In the genomic region with DNA sequence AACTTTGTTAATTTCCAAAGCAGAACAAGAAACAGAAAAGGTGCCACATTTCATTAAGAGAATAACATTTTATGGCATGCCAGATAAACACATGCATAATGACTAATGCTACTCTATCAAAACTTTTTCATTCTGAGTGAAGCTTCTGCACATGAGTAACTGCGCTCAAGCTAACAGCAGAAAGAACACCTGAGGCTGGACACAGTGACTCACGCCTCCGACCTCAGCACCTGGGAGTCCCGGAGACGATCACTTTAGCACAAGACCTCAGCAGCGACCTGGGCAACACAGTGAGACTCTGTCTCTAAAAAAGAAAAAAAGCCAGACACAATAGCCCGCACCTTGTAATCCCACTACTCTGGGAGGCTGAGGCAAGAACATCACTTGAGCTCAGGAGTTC, we compare ENCODE assay signal across 17 cellular contexts.
"Had no signal": no experiment of that assay in that cellular context is flagged by ENCODE, and none has a peak within 500 bp of the region (broad histone marks: within the 10 kb centered on the region; RNA-seq: fewer than 3 reads in every experiment).

No MANE protein-coding gene starts in this region.

- H3K27ac ChIP-seq: dorsolateral prefrontal cortex, esophagus squamous epithelium, neutrophil, suprapubic skin, thyroid gland, upper lobe of left lung, vagina had no signal

- H3K27me3 Mint-ChIP-seq: naive thymus-derived CD4-positive, alpha-beta T cell had no signal

- H3K4me2 ChIP-seq: smooth muscle cell had no signal

- DNase-seq: cortex of kidney; dorsolateral prefrontal cortex; effector CD8-positive, alpha-beta T cell; esophagus squamous epithelium; foreskin fibroblast; immature natural killer cell; naive thymus-derived CD4-positive, alpha-beta T cell; posterior cingulate gyrus; right cardiac atrium; stimulated activated CD4-positive, alpha-beta T cell treated with anti-CD3 and anti-CD28 coated beads, Interleukin-2, amount 100 ng/mL, for 48 hours; stimulated activated naive CD8-positive, alpha-beta T cell treated with anti-CD3 and anti-CD28 coated beads, Interleukin-15, Interleukin-2, amounts not matched to agents 100 U/mL and 50 U/mL, for 24 hours; thyroid gland; upper lobe of left lung had no signal

- H3K9me3 ChIP-seq: esophagus squamous epithelium, neutrophil, suprapubic skin, thyroid gland, upper lobe of left lung, vagina had no signal

- H3K27me3 ChIP-seq: dorsolateral prefrontal cortex, esophagus squamous epithelium, neutrophil, suprapubic skin, thyroid gland, upper lobe of left lung, vagina had no signal

- H3K9me3 Mint-ChIP-seq: immature natural killer cell; naive thymus-derived CD4-positive, alpha-beta T cell had no signal

- H3K4me3 Mint-ChIP-seq: immature natural killer cell; naive thymus-derived CD4-positive, alpha-beta T cell had no signal

- H3K4me3 ChIP-seq: dorsolateral prefrontal cortex, esophagus squamous epithelium, smooth muscle cell, suprapubic skin, thyroid gland, upper lobe of left lung, vagina had no signal

- H3K36me3 ChIP-seq: thyroid gland had no signal

- ATAC-seq: naive thymus-derived CD4-positive, alpha-beta T cell; right cardiac atrium; stimulated activated naive CD8-positive, alpha-beta T cell treated with anti-CD3 and anti-CD28 coated beads, Interleukin-15, Interleukin-2, amounts not matched to agents 100 U/mL and 50 U/mL, for 24 hours had no signal

- H3K4me1 ChIP-seq: esophagus squamous epithelium, suprapubic skin, thyroid gland, upper lobe of left lung, vagina had no signal
